22 cellular contexts compared by ENCODE assay signal in the genomic region with DNA sequence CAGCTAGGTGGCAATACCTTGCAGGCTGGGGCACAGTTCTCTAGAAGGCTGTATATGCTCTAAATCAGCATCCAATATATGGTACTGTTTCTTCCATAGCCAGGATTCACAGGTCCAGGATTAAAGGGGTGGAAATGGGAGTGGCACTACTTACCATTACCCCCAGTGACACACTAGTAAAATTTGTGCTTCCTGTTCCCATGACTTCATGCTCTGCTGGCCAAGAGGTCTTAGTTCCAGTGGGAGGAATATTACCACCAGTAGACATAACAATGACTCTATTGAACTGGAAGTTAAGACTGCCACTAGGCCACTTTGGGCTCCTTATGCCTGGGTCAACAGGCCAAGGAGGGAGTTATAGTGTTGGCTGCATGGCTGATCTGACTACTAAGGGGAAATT.
DNase-seq lines count a peak whose midpoint lies in the region; ATAC-seq and TF ChIP-seq lines count a peak whose summit lies in the region.
"Had no signal": no experiment of that assay in that cellular context is flagged by ENCODE, and none has a peak within 500 bp of the region (broad histone marks: within the 10 kb centered on the region; RNA-seq: fewer than 3 reads in every experiment).

No MANE protein-coding gene starts in this region.

- peaks cover 0 to 3% of the 10 kb centered on the region in 2 donors for H3K4me1 ChIP-seq in gastrocnemius medialis
- H3K4me1 ChIP-seq: right lobe of liver had no signal

- in situ Hi-C loops in Caki2 (cut with HindIII; ENCODE audit: low pct_unique_long_range_greater_than_20kb, low sequenced_read_pairs) = no loop called here
- in situ Hi-C loops in gastrocnemius medialis (cut with MboI; ENCODE audit: low sequenced_read_pairs in 4 of 4) = no loop called here

- H3K27me3 Mint-ChIP-seq in neural crest cell (ENCODE audit: low read depth) = no peaks in the 10 kb centered on the region
- H3K27me3 Mint-ChIP-seq: activated CD4-positive, alpha-beta T cell treated with anti-CD3 and anti-CD28 coated beads, Interleukin-2, amount 10 ng/mL, durations not matched to agents 24 days and 14 days had no signal

- H3K36me3 ChIP-seq in MG63 = no peaks in the 10 kb centered on the region
- H3K36me3 ChIP-seq in gastrocnemius medialis = no peaks in the 10 kb centered on the region
- H3K36me3 ChIP-seq: right lobe of liver, upper lobe of right lung had no signal

- H3K9me3 ChIP-seq in MG63 = no peaks in the 10 kb centered on the region
- H3K9me3 ChIP-seq in gastrocnemius medialis = no peaks in the 10 kb centered on the region
- H3K9me3 ChIP-seq: right lobe of liver, upper lobe of right lung had no signal

- H3K9me3 Mint-ChIP-seq in neural crest cell = peaks cover 4% of the 10 kb centered on the region
- H3K9me3 Mint-ChIP-seq: central memory CD8-positive, alpha-beta T cell; stimulated activated naive CD8-positive, alpha-beta T cell treated with anti-CD3 and anti-CD28 coated beads, Interleukin-15, amount 100 ng/mL, for 72 hours had no signal

- no peak for TF ChIP-seq POLR2A in gastrocnemius medialis (IDR thresholded peaks at IDR 0.05)

- peak; percentile 82 for DNase-seq in Caki2 (ENCODE audit: low read depth)
- peak; percentile 26 for DNase-seq in MG63
- DNase-seq in epithelial cell of proximal tubule (ENCODE audit: low read depth) = peak; percentile 74
- no peak for DNase-seq in neural crest cell (ENCODE audit: low read depth, low spot score)
- DNase-seq in gastrocnemius medialis = no peak
- DNase-seq in NCI-H187 (lab: John Stamatoyannopoulos, UW) = no peak
- no peak for DNase-seq in NCI-H524 treated with DMSO at 0.1 percent for 48 hours (lab: John Stamatoyannopoulos, UW)
- DNase-seq in amniotic stem cell (lab: John Stamatoyannopoulos, UW) = no peak
- DNase-seq: activated CD4-positive, alpha-beta T cell treated with anti-CD3 and anti-CD28 coated beads, Interleukin-2, amount 10 ng/mL, durations not matched to agents 24 days and 14 days; activated CD8-positive, alpha-beta memory T cell treated with anti-CD3 and anti-CD28 coated beads, Interleukin-2, amount 50 U/mL, for 4 hours; activated effector memory CD4-positive, alpha-beta T cell treated with anti-CD3 and anti-CD28 coated beads, Interleukin-2, amount 50 U/mL, for 16 hours; COR-L47; effector memory CD4-positive, alpha-beta T cell; GDM1; NCI-H2171 treated with DMSO at 0.1 percent for 48 hours; NCI-H82; right lobe of liver; stimulated activated naive CD8-positive, alpha-beta T cell treated with anti-CD3 and anti-CD28 coated beads, Interleukin-15, amount 100 ng/mL, for 72 hours; upper lobe of right lung had no signal

- ATAC-seq in gastrocnemius medialis = no peak
- ATAC-seq: GM12878; right lobe of liver; SK-N-SH treated with all-trans-retinoic acid at 6 μM for 48 hours; stimulated activated naive CD8-positive, alpha-beta T cell treated with anti-CD3 and anti-CD28 coated beads, Interleukin-15, amount 100 ng/mL, for 72 hours; upper lobe of right lung had no signal

- intact Hi-C loops in gastrocnemius medialis (cut with DNase I; ENCODE audit: low total_unique reads) = no loop called here

- no peaks in the 10 kb centered on the region for H3K36me3 Mint-ChIP-seq in neural crest cell (ENCODE audit: low read depth)

- H3K4me3 ChIP-seq in MG63 = no peak overlapping the region
- H3K4me3 ChIP-seq in epithelial cell of proximal tubule (ENCODE audit: low read depth, low read length) = no peak overlapping the region
- no peak overlapping the region for H3K4me3 ChIP-seq in gastrocnemius medialis
- H3K4me3 ChIP-seq: GM12878, right lobe of liver, upper lobe of right lung had no signal

- H3K27ac ChIP-seq in gastrocnemius medialis = no peak overlapping the region
- H3K27ac ChIP-seq: right lobe of liver, upper lobe of right lung had no signal

- peak overlapping the region; percentile 36 for H3K27ac Mint-ChIP-seq in neural crest cell (ENCODE audit: unreplicated experiment)
- H3K27ac Mint-ChIP-seq: activated CD4-positive, alpha-beta T cell treated with anti-CD3 and anti-CD28 coated beads, Interleukin-2, amount 10 ng/mL, durations not matched to agents 24 days and 14 days; stimulated activated naive CD8-positive, alpha-beta T cell treated with anti-CD3 and anti-CD28 coated beads, Interleukin-15, amount 100 ng/mL, for 72 hours had no signal

- H3K4me3 Mint-ChIP-seq in neural crest cell = peak overlapping the region; percentile 8
- H3K4me3 Mint-ChIP-seq: activated CD4-positive, alpha-beta T cell treated with anti-CD3 and anti-CD28 coated beads, Interleukin-2, amount 10 ng/mL, durations not matched to agents 24 days and 14 days; central memory CD8-positive, alpha-beta T cell; stimulated activated naive CD8-positive, alpha-beta T cell treated with anti-CD3 and anti-CD28 coated beads, Interleukin-15, amount 100 ng/mL, for 72 hours had no signal

- H3K27me3 ChIP-seq in MG63 = no peaks in the 10 kb centered on the region
- no peaks in the 10 kb centered on the region for H3K27me3 ChIP-seq in gastrocnemius medialis
- H3K27me3 ChIP-seq: right lobe of liver, upper lobe of right lung had no signal

- H3K4me1 Mint-ChIP-seq in neural crest cell = peaks cover 41% of the 10 kb centered on the region
- H3K4me1 Mint-ChIP-seq: central memory CD8-positive, alpha-beta T cell had no signal

- TF ChIP-seq CTCF in epithelial cell of proximal tubule (conservative IDR thresholded peaks at IDR 0.05; ENCODE audit: low read depth, low read length) = no peak
- no peak for TF ChIP-seq CTCF in neural crest cell (conservative IDR thresholded peaks at IDR 0.05)
- no peak for TF ChIP-seq CTCF in gastrocnemius medialis (IDR thresholded peaks at IDR 0.05 in 4 of 5, conservative IDR thresholded peaks at IDR 0.05 in 1 of 5)

Comparison
In these comparisons a context has a peak if more than half of its experiments do, and no peak if none do; other contexts are left out.
1. DNase-seq: peak in Caki2 (single experiment), MG63 (single experiment) and epithelial cell of proximal tubule (single experiment); none in neural crest cell (single experiment), gastrocnemius medialis (0 of 2), NCI-H187 (0 of 2), NCI-H524 treated with DMSO at 0.1 percent for 48 hours (single experiment) and amniotic stem cell (single experiment).